Comparison of ENCODE assay signal across 2 cellular contexts in the genomic region with DNA sequence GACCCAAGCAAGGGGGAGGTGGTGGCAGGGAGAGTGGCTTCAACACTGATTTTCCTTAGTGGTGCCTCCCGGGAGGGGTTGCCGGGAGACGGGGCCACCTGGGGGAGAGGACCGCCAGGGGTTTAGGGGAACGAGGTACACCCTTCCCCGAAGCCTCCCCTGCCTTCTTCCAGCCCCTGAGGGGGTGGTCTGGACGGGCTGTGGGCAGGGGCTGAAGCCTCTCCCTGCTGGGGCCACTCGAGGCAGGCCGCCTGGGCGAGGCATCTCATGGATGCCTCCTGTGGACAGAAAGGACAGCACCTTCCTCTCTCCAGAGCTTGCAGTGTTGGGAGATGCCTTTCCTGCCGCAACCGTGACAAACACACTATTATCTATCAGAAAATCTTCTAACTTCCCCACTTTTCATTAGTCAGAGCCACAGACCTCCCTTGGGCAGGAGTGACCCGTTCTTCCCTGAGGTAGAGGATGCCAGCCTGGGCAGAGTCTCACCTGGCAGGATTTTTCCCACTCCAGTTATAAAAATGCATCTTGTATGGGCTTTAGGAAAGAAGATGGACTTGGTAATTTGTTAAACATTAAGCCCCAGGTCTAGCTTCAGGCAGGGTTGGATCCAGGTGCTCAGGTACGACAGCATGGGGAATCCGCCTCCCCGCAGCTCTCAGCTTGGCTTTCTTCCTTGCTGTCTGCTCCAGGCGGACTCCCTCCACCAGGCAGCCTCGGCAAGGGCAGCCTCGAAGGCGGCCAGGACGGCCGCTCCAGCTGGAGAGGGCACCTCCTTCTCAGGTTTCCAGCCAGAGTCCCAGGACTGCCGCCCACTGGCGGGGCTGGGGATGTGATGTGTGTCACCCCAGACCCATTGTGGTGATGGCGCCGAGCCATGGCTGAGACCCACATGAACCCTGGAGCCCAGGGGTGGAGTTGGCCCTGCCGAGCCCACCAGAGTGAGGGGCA.
TF ChIP-seq lines count a peak whose summit lies in the region.

No MANE protein-coding gene starts in this region.

TF ChIP-seq in Ishikawa, 13 proteins besides CTCF, POLR2A, EP300 and RAD21:
- TF ChIP-seq ZBTB7A (IDR thresholded peaks at IDR 0.05; ENCODE audit: low read depth), result peak; percentile 27; the same call in 1 of the 2 replicates
- TF ChIP-seq, protein P1, sequence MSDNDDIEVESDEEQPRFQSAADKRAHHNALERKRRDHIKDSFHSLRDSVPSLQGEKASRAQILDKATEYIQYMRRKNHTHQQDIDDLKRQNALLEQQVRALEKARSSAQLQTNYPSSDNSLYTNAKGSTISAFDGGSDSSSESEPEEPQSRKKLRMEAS (IDR thresholded peaks at IDR 0.05), result peak; percentile 56; the same call in 1 of the 2 replicates
- TF ChIP-seq, protein P2, sequence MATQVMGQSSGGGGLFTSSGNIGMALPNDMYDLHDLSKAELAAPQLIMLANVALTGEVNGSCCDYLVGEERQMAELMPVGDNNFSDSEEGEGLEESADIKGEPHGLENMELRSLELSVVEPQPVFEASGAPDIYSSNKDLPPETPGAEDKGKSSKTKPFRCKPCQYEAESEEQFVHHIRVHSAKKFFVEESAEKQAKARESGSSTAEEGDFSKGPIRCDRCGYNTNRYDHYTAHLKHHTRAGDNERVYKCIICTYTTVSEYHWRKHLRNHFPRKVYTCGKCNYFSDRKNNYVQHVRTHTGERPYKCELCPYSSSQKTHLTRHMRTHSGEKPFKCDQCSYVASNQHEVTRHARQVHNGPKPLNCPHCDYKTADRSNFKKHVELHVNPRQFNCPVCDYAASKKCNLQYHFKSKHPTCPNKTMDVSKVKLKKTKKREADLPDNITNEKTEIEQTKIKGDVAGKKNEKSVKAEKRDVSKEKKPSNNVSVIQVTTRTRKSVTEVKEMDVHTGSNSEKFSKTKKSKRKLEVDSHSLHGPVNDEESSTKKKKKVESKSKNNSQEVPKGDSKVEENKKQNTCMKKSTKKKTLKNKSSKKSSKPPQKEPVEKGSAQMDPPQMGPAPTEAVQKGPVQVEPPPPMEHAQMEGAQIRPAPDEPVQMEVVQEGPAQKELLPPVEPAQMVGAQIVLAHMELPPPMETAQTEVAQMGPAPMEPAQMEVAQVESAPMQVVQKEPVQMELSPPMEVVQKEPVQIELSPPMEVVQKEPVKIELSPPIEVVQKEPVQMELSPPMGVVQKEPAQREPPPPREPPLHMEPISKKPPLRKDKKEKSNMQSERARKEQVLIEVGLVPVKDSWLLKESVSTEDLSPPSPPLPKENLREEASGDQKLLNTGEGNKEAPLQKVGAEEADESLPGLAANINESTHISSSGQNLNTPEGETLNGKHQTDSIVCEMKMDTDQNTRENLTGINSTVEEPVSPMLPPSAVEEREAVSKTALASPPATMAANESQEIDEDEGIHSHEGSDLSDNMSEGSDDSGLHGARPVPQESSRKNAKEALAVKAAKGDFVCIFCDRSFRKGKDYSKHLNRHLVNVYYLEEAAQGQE (IDR thresholded peaks at IDR 0.05; ENCODE audit: low read depth), result no peak

TF ChIP-seq in K562, 482 proteins besides CTCF, POLR2A, EP300 and RAD21:
- TF ChIP-seq SMC3 (conservative IDR thresholded peaks at IDR 0.05; ENCODE audit: insufficient read depth, low read depth, low read length) (0 out of 2 replicates have a peak, but pooled peaks have one; percentile 27), ZFP36 (IDR thresholded peaks at IDR 0.05; ENCODE audit: low read depth, low read length, partially characterized antibody) (peak; percentile 43), RCOR1 (IDR thresholded peaks at IDR 0.05; ENCODE audit: borderline replicate concordance in 1 of 2, low read depth in 2 of 2, low read length in 2 of 2) (peak in 1 of 2 experiments; percentile 50; a peak in 1 of 4 replicates), ESRRA (IDR thresholded peaks at IDR 0.05; ENCODE audit: borderline replicate concordance, low read depth) (no peak)
- TF ChIP-seq, protein P3, sequence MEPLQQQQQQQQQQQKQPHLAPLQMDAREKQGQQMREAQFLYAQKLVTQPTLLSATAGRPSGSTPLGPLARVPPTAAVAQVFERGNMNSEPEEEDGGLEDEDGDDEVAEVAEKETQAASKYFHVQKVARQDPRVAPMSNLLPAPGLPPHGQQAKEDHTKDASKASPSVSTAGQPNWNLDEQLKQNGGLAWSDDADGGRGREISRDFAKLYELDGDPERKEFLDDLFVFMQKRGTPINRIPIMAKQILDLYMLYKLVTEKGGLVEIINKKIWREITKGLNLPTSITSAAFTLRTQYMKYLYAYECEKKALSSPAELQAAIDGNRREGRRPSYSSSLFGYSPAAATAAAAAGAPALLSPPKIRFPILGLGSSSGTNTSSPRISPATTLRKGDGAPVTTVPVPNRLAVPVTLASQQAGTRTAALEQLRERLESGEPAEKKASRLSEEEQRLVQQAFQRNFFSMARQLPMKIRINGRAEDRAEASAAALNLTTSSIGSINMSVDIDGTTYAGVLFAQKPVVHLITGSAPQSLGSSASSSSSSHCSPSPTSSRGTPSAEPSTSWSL (CRISPR knock-in tag; IDR thresholded peaks at IDR 0.05; ENCODE audit: borderline replicate concordance), result no peak
- TF ChIP-seq, protein P4, sequence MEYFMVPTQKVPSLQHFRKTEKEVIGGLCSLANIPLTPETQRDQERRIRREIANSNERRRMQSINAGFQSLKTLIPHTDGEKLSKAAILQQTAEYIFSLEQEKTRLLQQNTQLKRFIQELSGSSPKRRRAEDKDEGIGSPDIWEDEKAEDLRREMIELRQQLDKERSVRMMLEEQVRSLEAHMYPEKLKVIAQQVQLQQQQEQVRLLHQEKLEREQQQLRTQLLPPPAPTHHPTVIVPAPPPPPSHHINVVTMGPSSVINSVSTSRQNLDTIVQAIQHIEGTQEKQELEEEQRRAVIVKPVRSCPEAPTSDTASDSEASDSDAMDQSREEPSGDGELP (CRISPR knock-in tag; IDR thresholded peaks at IDR 0.05; ENCODE audit: borderline replicate concordance), result peak; percentile 86
